Comparison of ENCODE assay signal across 23 cellular contexts in the genomic region with DNA sequence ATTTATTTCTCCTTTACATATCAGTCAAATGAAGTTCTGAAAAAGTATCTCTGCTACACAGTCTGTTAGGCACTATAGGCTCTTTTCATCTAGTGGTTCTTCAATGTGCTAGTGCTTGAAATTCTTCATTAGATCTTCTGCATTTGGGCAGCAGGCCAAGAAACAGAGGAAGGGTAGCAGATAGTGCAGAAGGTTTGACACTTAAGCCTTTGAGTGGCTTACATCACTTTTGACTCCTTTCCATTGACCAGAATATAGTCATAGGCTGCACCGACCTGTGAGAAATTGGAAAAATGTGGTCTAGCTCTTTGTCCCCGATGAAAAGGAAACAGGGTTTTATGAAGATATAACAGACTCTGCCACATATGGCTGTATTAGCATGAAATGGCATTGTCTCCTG.
DNase-seq lines count a peak whose midpoint lies in the region; ATAC-seq, FAIRE-seq and TF ChIP-seq lines count a peak whose summit lies in the region.
"Had no signal": no experiment of that assay in that cellular context is flagged by ENCODE, and none has a peak within 500 bp of the region (broad histone marks: within the 10 kb centered on the region; RNA-seq: fewer than 3 reads in every experiment).

No MANE protein-coding gene starts in this region.

- FAIRE-seq in endothelial cell of umbilical vein (lab: Jason Lieb, UNC), result peak; percentile 12
- FAIRE-seq: D721Med, GM12878, GM19239 had no signal

- H3K4me2 ChIP-seq in DND-41 (ENCODE audit: insufficient read depth, low read length) (no peak overlapping the region), OCI-LY1 (ENCODE audit: low read length) (no peak overlapping the region; the same call in 1 of the 2 replicates), endothelial cell of umbilical vein (ENCODE audit: insufficient read depth, low read length) (no peak overlapping the region)
- H3K4me2 ChIP-seq: GM23338 had no signal

- no peaks in the 10 kb centered on the region for H3K9me1 ChIP-seq in endothelial cell of umbilical vein (replicated peaks; ENCODE audit: control insufficient read depth, extremely low read depth, insufficient read depth, low read length)

- no peak overlapping the region for H3K4me3 ChIP-seq in ACC112 (ENCODE audit: low read depth, low read length)
- H3K4me3 ChIP-seq in DND-41 (ENCODE audit: low read depth in 1 of 2, low read length in 2 of 2), result no peak overlapping the region
- no peak overlapping the region for H3K4me3 ChIP-seq in OCI-LY1 (ENCODE audit: low read depth, low read length, poor library complexity, severe bottlenecking)
- no peak overlapping the region for H3K4me3 ChIP-seq in endothelial cell of umbilical vein (replicated peaks in 1 of 3; ENCODE audit: insufficient read depth in 1 of 3, low read depth in 1 of 3, low read length in 3 of 3)
- H3K4me3 ChIP-seq: GM12878, GM23338 had no signal

- no peak for TF ChIP-seq POLR2A in endothelial cell of umbilical vein (IDR thresholded peaks at IDR 0.05; ENCODE audit: low read depth, low read length)

- CTCF ChIA-PET in endothelial cell of umbilical vein (lab: Charles Lee), result interaction anchor here (1.1 kb wide), 1 partner anchor 11 kb away, joined by 3 read pairs; no protein-coding TSS in a partner anchor

- H3K36me3 ChIP-seq in ACC112 (ENCODE audit: insufficient read depth, low read length) (no peaks in the 10 kb centered on the region), DND-41 (ENCODE audit: insufficient read depth, low read length) (no peaks in the 10 kb centered on the region), OCI-LY1 (ENCODE audit: insufficient read depth, low read length) (no peaks in the 10 kb centered on the region), endothelial cell of umbilical vein (ENCODE audit: control insufficient read depth in 2 of 2, extremely low read depth in 1 of 2, insufficient read depth in 2 of 2, low read length in 2 of 2) (no peaks in the 10 kb centered on the region)

- H3K4me1 ChIP-seq in ACC112 (ENCODE audit: control insufficient read depth, insufficient read depth, low read length, unreplicated experiment) (peaks cover 19% of the 10 kb centered on the region), DND-41 (ENCODE audit: insufficient read depth, low read length) (peaks cover 27% of the 10 kb centered on the region), OCI-LY1 (ENCODE audit: insufficient read depth, low read length, severe bottlenecking) (peaks cover 40% of the 10 kb centered on the region), endothelial cell of umbilical vein (ENCODE audit: control insufficient read depth, extremely low read depth, insufficient read depth, low read length) (peaks cover 11% of the 10 kb centered on the region)

- no peaks in the 10 kb centered on the region for H3K27me3 ChIP-seq in ACC112 (ENCODE audit: insufficient read depth, low read length)
- H3K27me3 ChIP-seq in DND-41 (ENCODE audit: insufficient read depth, low read length, poor library complexity), result no peaks in the 10 kb centered on the region
- H3K27me3 ChIP-seq in OCI-LY1 (ENCODE audit: insufficient read depth, low read length), result no peaks in the 10 kb centered on the region
- H3K27me3 ChIP-seq in endothelial cell of umbilical vein (ENCODE audit: control insufficient read depth in 2 of 2, insufficient read depth in 2 of 2, low read length in 2 of 2), result no peaks in the 10 kb centered on the region

- no peak overlapping the region for H3K27ac ChIP-seq in ACC112 (ENCODE audit: low read depth, low read length)
- no peak overlapping the region for H3K27ac ChIP-seq in DND-41 (ENCODE audit: low read length)
- H3K27ac ChIP-seq in OCI-LY1 (ENCODE audit: low read depth, low read length, poor library complexity, severe bottlenecking), result peak overlapping the region; percentile 57
- no peak overlapping the region for H3K27ac ChIP-seq in endothelial cell of umbilical vein (ENCODE audit: insufficient read depth, low read depth, low read length)
- H3K27ac ChIP-seq: C4-2B, RWPE1 had no signal

- H3K9ac ChIP-seq in DND-41 (ENCODE audit: low read depth, low read length) (no peak overlapping the region), OCI-LY1 (ENCODE audit: low read length) (no peak overlapping the region), endothelial cell of umbilical vein (replicated peaks; ENCODE audit: extremely low read depth, insufficient read depth, low read length) (no peak overlapping the region)

- intact Hi-C loops in endothelial cell of umbilical vein (cut with micrococcal nuclease), result loop anchor here (5.0 kb wide), 1 partner anchor 457 kb away; a partner anchor contains a TSS

- no peaks in the 10 kb centered on the region for H3K79me2 ChIP-seq in ACC112 (ENCODE audit: control insufficient read depth, insufficient read depth, low read length, unreplicated experiment)
- no peaks in the 10 kb centered on the region for H3K79me2 ChIP-seq in DND-41 (ENCODE audit: insufficient read depth, low read length)
- no peaks in the 10 kb centered on the region for H3K79me2 ChIP-seq in OCI-LY1 (ENCODE audit: insufficient read depth, low read length)
- no peaks in the 10 kb centered on the region for H3K79me2 ChIP-seq in endothelial cell of umbilical vein (ENCODE audit: control insufficient read depth, insufficient read depth, low read length)

- peak overlapping the region; percentile 7 for H2AFZ ChIP-seq in ACC112 (ENCODE audit: low read length, unreplicated experiment)
- H2AFZ ChIP-seq in DND-41 (ENCODE audit: low read depth, low read length), result 0 out of 2 replicates have a peak overlapping the region, but pooled peaks have one; percentile 0
- no peak overlapping the region for H2AFZ ChIP-seq in OCI-LY1 (ENCODE audit: low read length)
- H2AFZ ChIP-seq in endothelial cell of umbilical vein (ENCODE audit: low read depth, low read length), result no peak overlapping the region
- H2AFZ ChIP-seq: GM23338 had no signal

- H3F3A ChIP-seq in OCI-LY1 (ENCODE audit: insufficient read depth, low read length), result no peaks in the 10 kb centered on the region

- BruUV-seq in endothelial cell of umbilical vein (replicated peaks; lab: Mats Ljungman, UMichigan), result no TSS peak

- ATAC-seq in DND-41 (ENCODE audit: insufficient read depth, low read depth) (no peak), HG02610 (IDR thresholded peaks at IDR 0.05; ENCODE audit: unreplicated experiment) (no peak), HG02885 (IDR thresholded peaks at IDR 0.05; ENCODE audit: poor library complexity, unreplicated experiment) (no peak)
- ATAC-seq: GM12878, GM23338 had no signal

- DNase-seq in DND-41, result peak; percentile 18
- DNase-seq in endothelial cell of umbilical vein (ENCODE audit: low read depth, low spot score), result no peak
- DNase-seq in NCI-H187 treated with DMSO at 0.1 percent for 48 hours (lab: John Stamatoyannopoulos, UW), result no peak
- no peak for DNase-seq in ureter (ENCODE audit: low spot score)
- DNase-seq: AML-193; GF-D8; HCEC 1CT; NCI-H1092 treated with DMSO at 0.1 percent for 48 hours; NCI-H2171; NCI-H446; NCI-H69; NK-92 treated with Interleukin-12 subunit alpha and Interleukin-12 subunit beta, amount 100 ng/mL, for 24 hours; SIG-M5 had no signal

- TF ChIP-seq CTCF in DND-41 (IDR thresholded peaks at IDR 0.05; ENCODE audit: borderline replicate concordance, extremely low read depth, low read length, poor library complexity, severe bottlenecking) (no peak), OCI-LY1 (IDR thresholded peaks at IDR 0.05; ENCODE audit: low read length) (no peak), endothelial cell of umbilical vein (IDR thresholded peaks at IDR 0.05; ENCODE audit: extremely low read depth in 1 of 2, insufficient read depth in 1 of 2, low read depth in 1 of 2, low read length in 2 of 2) (no peak)

- no peaks in the 10 kb centered on the region; the same call in 1 of the 2 replicates for H3K9me2 ChIP-seq in OCI-LY1 (ENCODE audit: low read depth, low read length)

- POLR2A ChIA-PET in endothelial cell of umbilical vein (lab: Charles Lee), result no interaction called here

- no peaks in the 10 kb centered on the region for H4K20me1 ChIP-seq in DND-41 (ENCODE audit: insufficient read depth, low read length)
- no peaks in the 10 kb centered on the region for H4K20me1 ChIP-seq in OCI-LY1 (ENCODE audit: insufficient read depth, low read length)
- H4K20me1 ChIP-seq in endothelial cell of umbilical vein (replicated peaks; ENCODE audit: control insufficient read depth, extremely low read depth, insufficient read depth, low read length), result no peaks in the 10 kb centered on the region

- dilution Hi-C loops in endothelial cell of umbilical vein (cut with MboI; ENCODE audit: extremely low pct_ligation_motif_present, low sequenced_read_pairs), result no loop called here

- peaks cover 2% of the 10 kb centered on the region for H3K9me3 ChIP-seq in DND-41 (ENCODE audit: insufficient read depth, low read length, severe bottlenecking)
- no peaks in the 10 kb centered on the region for H3K9me3 ChIP-seq in OCI-LY1 (ENCODE audit: low read length)
- H3K9me3 ChIP-seq in endothelial cell of umbilical vein (replicated peaks; ENCODE audit: control insufficient read depth, insufficient read depth, low read length), result no peaks in the 10 kb centered on the region

TF ChIP-seq in endothelial cell of umbilical vein, 7 proteins besides CTCF, POLR2A, EP300 and RAD21:
- TF ChIP-seq EZH2 (IDR thresholded peaks at IDR 0.05; ENCODE audit: borderline replicate concordance, low read depth, low read length, severe bottlenecking), result no peak
- no peak for TF ChIP-seq JUN (IDR thresholded peaks at IDR 0.05; ENCODE audit: borderline replicate concordance, insufficient read depth, insufficient read length, low read depth)
- TF ChIP-seq POLR2AphosphoS5 (IDR thresholded peaks at IDR 0.05; ENCODE audit: insufficient read depth, low read depth, low read length), result no peak
- TF ChIP-seq MYC (IDR thresholded peaks at IDR 0.05; ENCODE audit: low read depth, low read length), result no peak
- no peak for TF ChIP-seq GATA2 (IDR thresholded peaks at IDR 0.05; ENCODE audit: insufficient read depth, insufficient read length, low read depth, low read length)
- no peak for TF ChIP-seq FOS (IDR thresholded peaks at IDR 0.05; ENCODE audit: borderline replicate concordance, insufficient read depth, low read length)
- TF ChIP-seq, protein P1, sequence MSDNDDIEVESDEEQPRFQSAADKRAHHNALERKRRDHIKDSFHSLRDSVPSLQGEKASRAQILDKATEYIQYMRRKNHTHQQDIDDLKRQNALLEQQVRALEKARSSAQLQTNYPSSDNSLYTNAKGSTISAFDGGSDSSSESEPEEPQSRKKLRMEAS (IDR thresholded peaks at IDR 0.05; ENCODE audit: insufficient read depth, insufficient read length), result no peak

Comparison
In these comparisons a context has a peak if more than half of its experiments do, and no peak if none do; other contexts are left out.
1. H2AFZ ChIP-seq: peak in ACC112 (single experiment) and DND-41 (single experiment); none in OCI-LY1 (single experiment) and endothelial cell of umbilical vein (single experiment).